Comparison of ENCODE assay signal across 16 cellular contexts in the genomic region with DNA sequence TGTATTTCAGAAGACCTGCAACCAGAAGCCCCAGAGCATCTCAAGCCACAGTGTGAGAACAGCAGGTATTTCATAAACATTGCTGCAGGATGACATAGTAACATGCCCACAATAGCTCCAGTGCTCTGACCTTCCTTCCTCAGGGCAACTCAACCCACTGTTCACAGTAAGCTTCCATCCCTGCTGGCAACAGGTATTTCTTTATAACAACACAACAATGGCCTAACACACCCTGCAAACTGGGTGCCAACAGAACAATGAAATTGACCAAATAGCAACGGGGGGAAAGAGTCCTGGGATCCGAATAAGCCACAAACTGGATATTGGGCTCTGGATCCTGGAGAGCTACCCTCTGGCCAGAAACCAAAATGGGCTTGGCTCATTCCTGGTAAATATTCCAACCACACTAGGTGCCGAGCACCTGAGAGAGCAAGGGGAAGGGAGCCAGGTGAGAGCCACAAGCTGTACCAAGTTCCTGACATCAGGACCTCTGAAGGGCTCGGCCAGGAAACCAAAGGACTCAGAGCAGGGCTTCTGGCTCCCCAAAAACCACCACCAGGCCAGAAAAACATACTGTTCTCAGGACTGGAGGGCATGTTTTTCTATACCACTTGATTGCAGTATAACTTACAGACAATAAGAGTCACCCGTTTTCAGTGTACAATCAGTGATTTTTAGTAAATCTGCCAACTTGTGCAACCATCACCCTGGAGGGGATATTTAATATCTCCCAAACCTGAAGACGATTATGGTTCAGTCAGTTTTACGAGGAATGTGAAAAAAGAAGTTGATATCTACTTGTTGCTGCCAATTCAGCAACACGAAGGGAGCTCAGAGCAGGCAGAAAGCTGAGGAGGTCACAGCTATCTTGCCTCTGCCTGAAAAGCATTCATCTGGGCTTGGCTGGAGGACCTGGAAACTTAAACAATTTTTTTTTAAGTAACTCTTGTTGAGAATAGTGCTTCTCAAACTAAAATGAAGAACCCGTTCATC.
DNase-seq lines count a peak whose midpoint lies in the region; ATAC-seq, FAIRE-seq and TF ChIP-seq lines count a peak whose summit lies in the region.
"Had no signal": no experiment of that assay in that cellular context is flagged by ENCODE, and none has a peak within 500 bp of the region (broad histone marks: within the 10 kb centered on the region; RNA-seq: fewer than 3 reads in every experiment).

No MANE protein-coding gene starts in this region.

- no peaks in the 10 kb centered on the region for H3K27me3 Mint-ChIP-seq in activated CD4-positive, alpha-beta T cell treated with anti-CD3 and anti-CD28 coated beads, Interleukin-2, amount 10 ng/mL, durations not matched to agents 7 days and 5 days

- H3K36me3 ChIP-seq in body of pancreas (replicated peaks in 1 of 2; ENCODE audit: insufficient read depth in 1 of 2, low read depth in 2 of 2), result no peaks in the 10 kb centered on the region
- H3K36me3 ChIP-seq in prostate gland, result no peaks in the 10 kb centered on the region
- H3K36me3 ChIP-seq in HepG2 (replicated peaks in 1 of 2; ENCODE audit: control insufficient read depth in 1 of 2, insufficient read depth in 2 of 2, low read length in 2 of 2), result no peaks in the 10 kb centered on the region
- H3K36me3 ChIP-seq: SJSA1 had no signal

- WGBS in body of pancreas, 2 donors, result 38 to 56% methylated on average over 8 to 9 of the region's 9 CpGs
- 23% methylated on average over 9 of the region's 9 CpGs for WGBS in prostate gland
- WGBS in HepG2 (ENCODE audit: low lambda C conversion rate), result 81% methylated on average over 8 of the region's 9 CpGs

- peaks cover 54% of the 10 kb centered on the region for H3K4me1 ChIP-seq in body of pancreas
- H3K4me1 ChIP-seq in prostate gland (replicated peaks), result peaks cover 12% of the 10 kb centered on the region
- peaks cover 56% of the 10 kb centered on the region for H3K4me1 ChIP-seq in HepG2 (ENCODE audit: insufficient read depth, low read length)

- no peaks in the 10 kb centered on the region for H3K9me3 Mint-ChIP-seq in activated CD4-positive, alpha-beta T cell treated with anti-CD3 and anti-CD28 coated beads, Interleukin-2, amount 10 ng/mL, durations not matched to agents 7 days and 5 days

- no peak for FAIRE-seq in HepG2 (lab: Jason Lieb, UNC)

- peaks cover 4% of the 10 kb centered on the region for H3K4me1 Mint-ChIP-seq in activated CD4-positive, alpha-beta T cell treated with anti-CD3 and anti-CD28 coated beads, Interleukin-2, amount 10 ng/mL, durations not matched to agents 7 days and 5 days

- no peak overlapping the region for H3K4me2 ChIP-seq in HepG2 (ENCODE audit: low read depth, low read length)

- H3K36me3 Mint-ChIP-seq in activated CD4-positive, alpha-beta T cell treated with anti-CD3 and anti-CD28 coated beads, Interleukin-2, amount 10 ng/mL, durations not matched to agents 7 days and 5 days (ENCODE audit: low read depth), result no peaks in the 10 kb centered on the region
- H3K36me3 Mint-ChIP-seq: CD14-positive monocyte had no signal

- H2AFZ ChIP-seq in HepG2 (ENCODE audit: low read length), result no peak overlapping the region
- H2AFZ ChIP-seq: parathyroid adenoma had no signal

- no peak for TF ChIP-seq CTCF in body of pancreas (IDR thresholded peaks at IDR 0.05)
- TF ChIP-seq CTCF in prostate gland (IDR thresholded peaks at IDR 0.05), result no peak
- no peak for TF ChIP-seq CTCF in HepG2 (CRISPR knock-in tag; IDR thresholded peaks at IDR 0.05)

- peaks cover 52% of the 10 kb centered on the region for H3K79me2 ChIP-seq in HepG2 (ENCODE audit: insufficient read depth, low read length)

- TF ChIP-seq POLR2A in body of pancreas (IDR thresholded peaks at IDR 0.05) (no peak), prostate gland (IDR thresholded peaks at IDR 0.05) (no peak), HepG2 (IDR thresholded peaks at IDR 0.05; ENCODE audit: insufficient read depth in 1 of 2, low read depth in 2 of 2, low read length in 2 of 2) (no peak)

- no peak overlapping the region for H3K27ac Mint-ChIP-seq in activated CD4-positive, alpha-beta T cell treated with anti-CD3 and anti-CD28 coated beads, Interleukin-2, amount 10 ng/mL, durations not matched to agents 7 days and 5 days
- H3K27ac Mint-ChIP-seq: CD14-positive monocyte had no signal

- no peaks in the 10 kb centered on the region for H3K27me3 ChIP-seq in body of pancreas
- H3K27me3 ChIP-seq in prostate gland (replicated peaks; ENCODE audit: insufficient read depth), result no peaks in the 10 kb centered on the region
- H3K27me3 ChIP-seq in HepG2 (ENCODE audit: control insufficient read depth in 1 of 2, insufficient read depth in 2 of 2, low read length in 2 of 2), result no peaks in the 10 kb centered on the region
- H3K27me3 ChIP-seq: foreskin keratinocyte, SJSA1 had no signal

- CTCF ChIA-PET in HepG2 (lab: Yijun Ruan, JAX; ENCODE audit: low intra/inter-chr PET ratio, low total read pairs), result no interaction called here
- CTCF ChIA-PET in activated CD4-positive, alpha-beta T cell treated with anti-CD3 and anti-CD28 coated beads, Interleukin-2, amount 10 ng/mL, durations not matched to agents 7 days and 5 days (lab: Charles Lee), result no interaction called here

- DNase-seq in G401 (ENCODE audit: low spot score) (peak; percentile 62), body of pancreas (no peak), glomerular visceral epithelial cell (ENCODE audit: extremely low spot score) (peak; percentile 61), prostate gland (ENCODE audit: low spot score) (no peak), HepG2 (ENCODE audit: low spot score) (no peak)
- no peak for DNase-seq in activated CD4-positive, alpha-beta T cell treated with anti-CD3 and anti-CD28 coated beads, Interleukin-2, amount 10 ng/mL, durations not matched to agents 7 days and 5 days
- DNase-seq: activated CD4-positive, alpha-beta T cell treated with anti-CD3 and anti-CD28 coated beads, Interleukin-2, amount 50 U/mL, for 4 hours; activated T-cell treated with anti-CD3 and anti-CD28 coated beads, Interleukin-2, amount 50 U/mL, for 48 hours; foreskin keratinocyte; H7; stimulated activated naive CD8-positive, alpha-beta T cell treated with anti-CD3 and anti-CD28 coated beads, Interleukin-15, Interleukin-2, amounts not matched to agents 100 U/mL and 50 U/mL, for 24 hours had no signal

- no peak for TF ChIP-seq EP300 in HepG2 (IDR thresholded peaks at IDR 0.05; ENCODE audit: low read depth in 2 of 2, low read length in 2 of 2)
- TF ChIP-seq EP300 in HepG2 (CRISPR knock-in tag; IDR thresholded peaks at IDR 0.05; ENCODE audit: borderline replicate concordance), result no peak

- no peaks in the 10 kb centered on the region for H4K20me1 ChIP-seq in HepG2 (ENCODE audit: insufficient read depth, low read length)

- no peak overlapping the region for H3K4me3 ChIP-seq in body of pancreas
- H3K4me3 ChIP-seq in prostate gland, result no peak overlapping the region
- no peak overlapping the region for H3K4me3 ChIP-seq in HepG2 (replicated peaks in 1 of 3; ENCODE audit: insufficient read depth in 1 of 3, low read depth in 2 of 3, low read length in 3 of 3)
- H3K4me3 ChIP-seq: SJSA1 had no signal

- intact Hi-C loops in body of pancreas (cut with DNase I) (no loop called here), prostate gland (cut with DNase I) (no loop called here), HepG2 (cut with micrococcal nuclease; ENCODE audit: unreplicated experiment) (no loop called here)

- in situ Hi-C loops in G401 (cut with HindIII; ENCODE audit: low sequenced_read_pairs), result no loop called here
- in situ Hi-C loops in HepG2 (cut with HindIII; ENCODE audit: extremely low pct_ligation_motif_present, low pct_unique_long_range_greater_than_20kb), result no loop called here

- H3K27ac ChIP-seq in body of pancreas (peak overlapping the region in 3 of 4 donors; percentile 0 to 46 (median 30)), prostate gland (peak overlapping the region; percentile 35 to 44), HepG2 (ENCODE audit: extremely low read length, insufficient read depth, low read length) (no peak overlapping the region)
- H3K27ac ChIP-seq: foreskin keratinocyte, parathyroid adenoma, SJSA1 had no signal

- ATAC-seq in body of pancreas (no peak), GM19452 (IDR thresholded peaks at IDR 0.05; ENCODE audit: unreplicated experiment) (no peak), HepG2 (no peak), GM18511 (IDR thresholded peaks at IDR 0.05; ENCODE audit: unreplicated experiment) (no peak)
- ATAC-seq: foreskin keratinocyte; stimulated activated naive CD8-positive, alpha-beta T cell treated with anti-CD3 and anti-CD28 coated beads, Interleukin-15, Interleukin-2, amounts not matched to agents 100 U/mL and 50 U/mL, for 24 hours had no signal

- POLR2A ChIA-PET in HepG2 (lab: Yijun Ruan, JAX), result no interaction called here
- POLR2A ChIA-PET in activated CD4-positive, alpha-beta T cell treated with anti-CD3 and anti-CD28 coated beads, Interleukin-2, amount 10 ng/mL, durations not matched to agents 7 days and 5 days (lab: Charles Lee), result no interaction called here

- H3K9ac ChIP-seq in HepG2 (ENCODE audit: insufficient read depth, low read depth, low read length), result no peak overlapping the region
- H3K9ac ChIP-seq: parathyroid adenoma had no signal

- H3K9me3 ChIP-seq in body of pancreas, result no peaks in the 10 kb centered on the region
- H3K9me3 ChIP-seq in prostate gland, result no peaks in the 10 kb centered on the region
- no peaks in the 10 kb centered on the region for H3K9me3 ChIP-seq in HepG2 (ENCODE audit: low read length)
- H3K9me3 ChIP-seq: SJSA1 had no signal

- BruUV-seq in HepG2 (replicated peaks; lab: Mats Ljungman, UMichigan), result no TSS peak

- TF ChIP-seq RAD21 in HepG2 (CRISPR knock-in tag; IDR thresholded peaks at IDR 0.05), result no peak

- H3K4me3 Mint-ChIP-seq in activated CD4-positive, alpha-beta T cell treated with anti-CD3 and anti-CD28 coated beads, Interleukin-2, amount 10 ng/mL, durations not matched to agents 7 days and 5 days, result no peak overlapping the region
- H3K4me3 Mint-ChIP-seq: CD14-positive monocyte had no signal

TF ChIP-seq in HepG2, 621 proteins besides CTCF, POLR2A, EP300 and RAD21:
- TF ChIP-seq SP5 (CRISPR knock-in tag; IDR thresholded peaks at IDR 0.05; ENCODE audit: borderline replicate concordance, low read depth) (no peak), JARID2 (CRISPR knock-in tag; IDR thresholded peaks at IDR 0.05; ENCODE audit: insufficient replicate concordance) (no peak), FOXP1 (IDR thresholded peaks at IDR 0.05) (no peak), FOXP1 (CRISPR knock-in tag; IDR thresholded peaks at IDR 0.05) (no peak), ZNF615 (CRISPR knock-in tag; IDR thresholded peaks at IDR 0.05; ENCODE audit: borderline replicate concordance) (no peak), MTA1 (CRISPR knock-in tag; IDR thresholded peaks at IDR 0.05; ENCODE audit: borderline replicate concordance) (no peak), SCMH1 (CRISPR knock-in tag; IDR thresholded peaks at IDR 0.05; ENCODE audit: borderline replicate concordance) (no peak)

Comparison
In these comparisons a context has a peak if more than half of its experiments do, and no peak if none do; other contexts are left out.
1. DNase-seq: peak in G401 (single experiment) and glomerular visceral epithelial cell (single experiment); none in body of pancreas (0 of 4), prostate gland (single experiment), HepG2 (single experiment) and activated CD4-positive, alpha-beta T cell treated with anti-CD3 and anti-CD28 coated beads, Interleukin-2, amount 10 ng/mL, durations not matched to agents 7 days and 5 days (single experiment).